8 cellular contexts compared by ENCODE assay signal in genomic region chr19:50556236-50557008, GRCh38. TPM values are rescaled to one million over a fixed set of nuclear protein-coding genes. Genes with fewer than 3 reads are reported as not detected.
DNase-seq lines count a peak whose midpoint lies in the region; ATAC-seq and TF ChIP-seq lines count a peak whose summit lies in the region.

No MANE protein-coding gene starts in this region.

- TF ChIP-seq CTCF in HFF-Myc (IDR thresholded peaks at IDR 0.05; ENCODE audit: low read depth, low read length, missing control alignments): peak; percentile 87
- peak in 5 of 6 experiments; percentile 52 to 73 (median 60) for TF ChIP-seq CTCF in Peyer's patch (IDR thresholded peaks at IDR 0.05)
- peak; percentile 68 to 75 for TF ChIP-seq CTCF in fibroblast of lung (conservative IDR thresholded peaks at IDR 0.05 in 1 of 2, IDR thresholded peaks at IDR 0.05 in 1 of 2; ENCODE audit: low read depth in 1 of 2, low read length in 2 of 2)
- TF ChIP-seq CTCF in natural killer cell (IDR thresholded peaks at IDR 0.05): peak; percentile 87

- DNase-seq in Ammon's horn (ENCODE audit: low spot score): peak; percentile 86
- peak; percentile 12 for DNase-seq in HFF-Myc (ENCODE audit: extremely low read depth, low read depth)
- peak; percentile 56 to 82 (median 76) for DNase-seq in Peyer's patch
- peak; percentile 39 for DNase-seq in activated T-helper 1 cell treated with Interleukin-2 at 50 U/mL for 16 hours (ENCODE audit: low read depth)
- peak; percentile 25 to 58 for DNase-seq in fibroblast of lung (ENCODE audit: low read depth in 2 of 2)
- peak; percentile 74 for DNase-seq in natural killer cell
- peak; percentile 68 for DNase-seq in stimulated activated naive B cell treated with anti-CD40 and anti-IgM and Interleukin-4, amounts not matched to agents 10 μg/mL and 1 μg/mL and 100 μg/mL, for 72 hours

- peak overlapping the region; percentile 94 for H3K4me3 Mint-ChIP-seq in natural killer cell
- peak overlapping the region; percentile 78 to 97 for H3K4me3 Mint-ChIP-seq in stimulated activated naive B cell treated with anti-CD40 and anti-IgM and Interleukin-4, amounts not matched to agents 10 μg/mL and 1 μg/mL and 100 μg/mL, for 72 hours

- H3K4me1 Mint-ChIP-seq in natural killer cell: peaks cover 5 to 18% of the 10 kb centered on the region in 2 donors
- H3K4me1 Mint-ChIP-seq in stimulated activated naive B cell treated with anti-CD40 and anti-IgM and Interleukin-4, amounts not matched to agents 10 μg/mL and 1 μg/mL and 100 μg/mL, for 72 hours: peaks cover 14 to 15% of the 10 kb centered on the region in 2 donors

- H3K27me3 Mint-ChIP-seq in natural killer cell (ENCODE audit: low read depth in 2 of 2): peaks cover 40 to 57% of the 10 kb centered on the region in 2 donors
- H3K27me3 Mint-ChIP-seq in stimulated activated naive B cell treated with anti-CD40 and anti-IgM and Interleukin-4, amounts not matched to agents 10 μg/mL and 1 μg/mL and 100 μg/mL, for 72 hours: peaks cover 71 to 78% of the 10 kb centered on the region in 2 donors

- peak overlapping the region in 1 of 2 donors; percentile 15 for H3K27ac Mint-ChIP-seq in natural killer cell
- peak overlapping the region; percentile 93 for H3K27ac Mint-ChIP-seq in stimulated activated naive B cell treated with anti-CD40 and anti-IgM and Interleukin-4, amounts not matched to agents 10 μg/mL and 1 μg/mL and 100 μg/mL, for 72 hours

- no peak for TF ChIP-seq POLR2A in Peyer's patch (IDR thresholded peaks at IDR 0.05)

- H4K20me1 ChIP-seq in fibroblast of lung (ENCODE audit: control insufficient read depth, extremely low read depth, insufficient read depth, low read length): no peaks in the 10 kb centered on the region

- H3K27ac ChIP-seq in Peyer's patch (peak overlapping the region in 1 of 4 donors; percentile 42), fibroblast of lung (ENCODE audit: insufficient read depth, low read length) (no peak overlapping the region)

- H3K4me1 ChIP-seq in Peyer's patch: peaks cover 0 to 14% (median 5%) of the 10 kb centered on the region in 4 donors
- no peaks in the 10 kb centered on the region for H3K4me1 ChIP-seq in fibroblast of lung (ENCODE audit: control insufficient read depth, extremely low read depth, insufficient read depth, low read length)

- H3K79me2 ChIP-seq in fibroblast of lung (ENCODE audit: control insufficient read depth, insufficient read depth, low read length): no peaks in the 10 kb centered on the region

- H3K9me3 ChIP-seq in Peyer's patch (no peaks in the 10 kb centered on the region), fibroblast of lung (ENCODE audit: control insufficient read depth, insufficient read depth, low read depth, low read length) (no peaks in the 10 kb centered on the region)

- ATAC-seq in natural killer cell (peak; percentile 65 to 85 (median 84)), HG02981 (IDR thresholded peaks at IDR 0.05; ENCODE audit: unreplicated experiment) (no peak)
- peak; percentile 86 to 89 for ATAC-seq in stimulated activated naive B cell treated with anti-CD40 and anti-IgM and Interleukin-4, amounts not matched to agents 10 μg/mL and 1 μg/mL and 100 μg/mL, for 72 hours (replicated peaks)

- peak overlapping the region; percentile 80 for H2AFZ ChIP-seq in fibroblast of lung (ENCODE audit: low read length)

- intact Hi-C loops in natural killer cell (cut with micrococcal nuclease): loop anchor here (5.0 kb wide), 1 partner anchor 199 kb away; no protein-coding TSS in a partner anchor

- H3K36me3 ChIP-seq in Peyer's patch (no peaks in the 10 kb centered on the region), fibroblast of lung (ENCODE audit: control insufficient read depth, insufficient read depth, low read length) (no peaks in the 10 kb centered on the region)

- H3K4me3 ChIP-seq in HFF-Myc (replicated peaks; ENCODE audit: low read depth, low read length) (peak overlapping the region; percentile 30), Peyer's patch (peak overlapping the region; percentile 17 to 46 (median 40)), fibroblast of lung (replicated peaks in 1 of 4; ENCODE audit: control extremely low read depth in 1 of 4, insufficient read depth in 1 of 4, low read depth in 3 of 4, low read length in 4 of 4) (peak overlapping the region; percentile 30 to 54 (median 36))

- H3K9me3 Mint-ChIP-seq in natural killer cell: no peaks in the 10 kb centered on the region
- H3K9me3 Mint-ChIP-seq in stimulated activated naive B cell treated with anti-CD40 and anti-IgM and Interleukin-4, amounts not matched to agents 10 μg/mL and 1 μg/mL and 100 μg/mL, for 72 hours: no peaks in the 10 kb centered on the region

- H3K27me3 ChIP-seq in Peyer's patch (peaks cover 0 to 5% of the 10 kb centered on the region in 2 donors), fibroblast of lung (ENCODE audit: control insufficient read depth, insufficient read depth, low read length) (no peaks in the 10 kb centered on the region)

- no peaks in the 10 kb centered on the region for H3K36me3 Mint-ChIP-seq in natural killer cell
- H3K36me3 Mint-ChIP-seq in stimulated activated naive B cell treated with anti-CD40 and anti-IgM and Interleukin-4, amounts not matched to agents 10 μg/mL and 1 μg/mL and 100 μg/mL, for 72 hours: no peaks in the 10 kb centered on the region

- H3K4me2 ChIP-seq in fibroblast of lung (ENCODE audit: extremely low read depth, insufficient read depth, low read length): peak overlapping the region; percentile 90

- H3K9ac ChIP-seq in fibroblast of lung (ENCODE audit: insufficient read depth, low read length): no peak overlapping the region

RNA-seq across cellular contexts. Expression of gene LRRC4B, which starts 11.8 kb away (rescaled TPM):
- total RNA-seq in Peyer's patch: 1 to 10 TPM in 2 of 4 donors, under 1 TPM in 2; 0.35 to 2.0 (median 1.4) TPM
- 0.17 and 0.26 TPM in 2 replicates for total RNA-seq in fibroblast of lung
- polyA plus RNA-seq in fibroblast of lung: 0.02 TPM in 2 replicates
- 0.18 TPM in 1 of 2 replicates, not detected in the other for polyA plus RNA-seq in fibroblast of lung (2012)
- polyA minus RNA-seq in fibroblast of lung (ENCODE audit: low replicate concordance): 0.11 and 0.12 TPM in 2 replicates
- not detected for total RNA-seq in natural killer cell

RNA-seq across cellular contexts. Expression of gene ASPDH, which starts 42.7 kb away (rescaled TPM):
- total RNA-seq in Peyer's patch: 10 to 100 TPM in 1 of 4 donors, 1 to 10 TPM in 2, not detected in 1; 1.6 to 31.9 (median 4.5) TPM
- total RNA-seq in fibroblast of lung: not detected in 2 replicates
- polyA plus RNA-seq in fibroblast of lung: not detected in 2 replicates
- not detected in 2 replicates for polyA plus RNA-seq in fibroblast of lung (2012)
- polyA minus RNA-seq in fibroblast of lung (ENCODE audit: low replicate concordance): not detected in 2 replicates
- not detected for total RNA-seq in natural killer cell

RNA-seq across cellular contexts. Expression of gene JOSD2, which starts 45.4 kb away (rescaled TPM):
- total RNA-seq in Peyer's patch: 10 to 100 TPM; 10.7 to 41.3 (median 26.6) TPM
- 38.3 and 48.6 TPM in 2 replicates for total RNA-seq in fibroblast of lung
- polyA plus RNA-seq in fibroblast of lung: 16.3 and 17.3 TPM in 2 replicates
- polyA plus RNA-seq in fibroblast of lung (2012): 61.2 and 65.0 TPM in 2 replicates
- 6.2 and 15.5 TPM in 2 replicates for polyA minus RNA-seq in fibroblast of lung (ENCODE audit: low replicate concordance)
- total RNA-seq in natural killer cell: 10 to 100 TPM; 18.8 to 22.0 (median 20.3) TPM

Comparison
In these comparisons a context has a peak if more than half of its experiments do, and no peak if none do; other contexts are left out.
1. DNase-seq: peak in every context shown above with its lines; median percentile 86 in Ammon's horn; 76 in Peyer's patch; 74 in natural killer cell; 68 in stimulated activated naive B cell treated with anti-CD40 and anti-IgM and Interleukin-4, amounts not matched to agents 10 μg/mL and 1 μg/mL and 100 μg/mL, for 72 hours; 42 in fibroblast of lung; 39 in activated T-helper 1 cell treated with Interleukin-2 at 50 U/mL for 16 hours; 12 in HFF-Myc.